In genomic region chr17:1573932-1574696, GRCh38 we compare ENCODE assay signal across 1 cellular context.
A peak's percentile ranks its signal among the peaks of the same experiment; 100 is the strongest.
TF ChIP-seq lines count a peak whose summit lies in the region.

No MANE protein-coding gene starts in this region.

TF ChIP-seq in HepG2, 621 proteins besides CTCF, POLR2A, EP300 and RAD21 (continued from another document):
- TF ChIP-seq PRDM15 (CRISPR knock-in tag; IDR thresholded peaks at IDR 0.05) (no peak), YEATS2 (CRISPR knock-in tag; IDR thresholded peaks at IDR 0.05; ENCODE audit: borderline replicate concordance) (peak; percentile 35; the same call in 1 of the 2 replicates), PAWR (CRISPR knock-in tag; IDR thresholded peaks at IDR 0.05; ENCODE audit: borderline replicate concordance) (no peak), MEF2D (CRISPR knock-in tag; IDR thresholded peaks at IDR 0.05) (no peak), RBM22 (optimal IDR thresholded peaks at IDR 0.05; ENCODE audit: low read length) (no peak), HNRNPUL1 (IDR thresholded peaks at IDR 0.05; ENCODE audit: low read depth, low read length) (no peak), CAMTA2 (CRISPR knock-in tag; IDR thresholded peaks at IDR 0.05; ENCODE audit: borderline replicate concordance) (no peak), TRAFD1 (CRISPR knock-in tag; IDR thresholded peaks at IDR 0.05; ENCODE audit: borderline replicate concordance) (no peak), ZFX (CRISPR knock-in tag; IDR thresholded peaks at IDR 0.05; ENCODE audit: low read depth) (peak; percentile 66; the same call in 1 of the 2 replicates), SP1 (IDR thresholded peaks at IDR 0.05) (no peak), SP1 (CRISPR knock-in tag; IDR thresholded peaks at IDR 0.05) (no peak), HOXA7 (CRISPR knock-in tag; IDR thresholded peaks at IDR 0.05) (no peak), KMT2A (CRISPR knock-in tag; IDR thresholded peaks at IDR 0.05) (no peak), DMAP1 (CRISPR knock-in tag; IDR thresholded peaks at IDR 0.05) (no peak), POGZ (CRISPR knock-in tag; IDR thresholded peaks at IDR 0.05) (no peak), BORCS8-MEF2B (CRISPR knock-in tag; IDR thresholded peaks at IDR 0.05) (no peak), ZNF704 (CRISPR knock-in tag; IDR thresholded peaks at IDR 0.05; ENCODE audit: borderline replicate concordance) (no peak), ZNF891 (CRISPR knock-in tag; IDR thresholded peaks at IDR 0.05) (no peak), KDM5A (IDR thresholded peaks at IDR 0.05; ENCODE audit: borderline replicate concordance, low read length) (no peak), ZGPAT (CRISPR knock-in tag; IDR thresholded peaks at IDR 0.05) (0 out of 2 replicates have a peak, but pooled peaks have one; percentile 51), REXO4 (CRISPR knock-in tag; IDR thresholded peaks at IDR 0.05; ENCODE audit: borderline replicate concordance) (no peak), MAFG (CRISPR knock-in tag; IDR thresholded peaks at IDR 0.05) (no peak), EEA1 (CRISPR knock-in tag; IDR thresholded peaks at IDR 0.05; ENCODE audit: borderline replicate concordance) (no peak), TGIF2 (CRISPR knock-in tag; IDR thresholded peaks at IDR 0.05) (no peak)
- TF ChIP-seq, protein P1, sequence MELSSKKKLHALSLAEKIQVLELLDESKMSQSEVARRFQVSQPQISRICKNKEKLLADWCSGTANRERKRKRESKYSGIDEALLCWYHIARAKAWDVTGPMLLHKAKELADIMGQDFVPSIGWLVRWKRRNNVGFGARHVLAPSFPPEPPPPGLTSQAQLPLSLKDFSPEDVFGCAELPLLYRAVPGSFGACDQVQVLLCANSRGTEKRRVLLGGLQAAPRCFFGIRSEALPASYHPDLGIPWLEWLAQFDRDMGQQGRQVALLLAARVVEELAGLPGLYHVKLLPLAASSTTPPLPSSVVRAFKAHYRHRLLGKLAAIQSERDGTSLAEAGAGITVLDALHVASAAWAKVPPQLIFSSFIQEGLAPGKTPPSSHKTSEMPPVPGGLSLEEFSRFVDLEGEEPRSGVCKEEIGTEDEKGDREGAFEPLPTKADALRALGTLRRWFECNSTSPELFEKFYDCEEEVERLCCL (CRISPR knock-in tag; IDR thresholded peaks at IDR 0.05; ENCODE audit: borderline replicate concordance), result no peak
- TF ChIP-seq, protein P2, sequence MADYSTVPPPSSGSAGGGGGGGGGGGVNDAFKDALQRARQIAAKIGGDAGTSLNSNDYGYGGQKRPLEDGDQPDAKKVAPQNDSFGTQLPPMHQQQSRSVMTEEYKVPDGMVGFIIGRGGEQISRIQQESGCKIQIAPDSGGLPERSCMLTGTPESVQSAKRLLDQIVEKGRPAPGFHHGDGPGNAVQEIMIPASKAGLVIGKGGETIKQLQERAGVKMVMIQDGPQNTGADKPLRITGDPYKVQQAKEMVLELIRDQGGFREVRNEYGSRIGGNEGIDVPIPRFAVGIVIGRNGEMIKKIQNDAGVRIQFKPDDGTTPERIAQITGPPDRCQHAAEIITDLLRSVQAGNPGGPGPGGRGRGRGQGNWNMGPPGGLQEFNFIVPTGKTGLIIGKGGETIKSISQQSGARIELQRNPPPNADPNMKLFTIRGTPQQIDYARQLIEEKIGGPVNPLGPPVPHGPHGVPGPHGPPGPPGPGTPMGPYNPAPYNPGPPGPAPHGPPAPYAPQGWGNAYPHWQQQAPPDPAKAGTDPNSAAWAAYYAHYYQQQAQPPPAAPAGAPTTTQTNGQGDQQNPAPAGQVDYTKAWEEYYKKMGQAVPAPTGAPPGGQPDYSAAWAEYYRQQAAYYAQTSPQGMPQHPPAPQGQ (CRISPR knock-in tag; IDR thresholded peaks at IDR 0.05; ENCODE audit: borderline replicate concordance), result no peak
- TF ChIP-seq, protein P3, sequence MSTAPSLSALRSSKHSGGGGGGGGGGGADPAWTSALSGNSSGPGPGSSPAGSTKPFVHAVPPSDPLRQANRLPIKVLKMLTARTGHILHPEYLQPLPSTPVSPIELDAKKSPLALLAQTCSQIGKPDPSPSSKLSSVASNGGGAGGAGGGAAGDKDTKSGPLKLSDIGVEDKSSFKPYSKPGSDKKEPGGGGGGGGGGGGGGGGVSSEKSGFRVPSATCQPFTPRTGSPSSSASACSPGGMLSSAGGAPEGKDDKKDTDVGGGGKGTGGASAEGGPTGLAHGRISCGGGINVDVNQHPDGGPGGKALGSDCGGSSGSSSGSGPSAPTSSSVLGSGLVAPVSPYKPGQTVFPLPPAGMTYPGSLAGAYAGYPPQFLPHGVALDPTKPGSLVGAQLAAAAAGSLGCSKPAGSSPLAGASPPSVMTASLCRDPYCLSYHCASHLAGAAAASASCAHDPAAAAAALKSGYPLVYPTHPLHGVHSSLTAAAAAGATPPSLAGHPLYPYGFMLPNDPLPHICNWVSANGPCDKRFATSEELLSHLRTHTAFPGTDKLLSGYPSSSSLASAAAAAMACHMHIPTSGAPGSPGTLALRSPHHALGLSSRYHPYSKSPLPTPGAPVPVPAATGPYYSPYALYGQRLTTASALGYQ (CRISPR knock-in tag; IDR thresholded peaks at IDR 0.05), result no peak
